23 cellular contexts compared by ENCODE assay signal in the genomic region with DNA sequence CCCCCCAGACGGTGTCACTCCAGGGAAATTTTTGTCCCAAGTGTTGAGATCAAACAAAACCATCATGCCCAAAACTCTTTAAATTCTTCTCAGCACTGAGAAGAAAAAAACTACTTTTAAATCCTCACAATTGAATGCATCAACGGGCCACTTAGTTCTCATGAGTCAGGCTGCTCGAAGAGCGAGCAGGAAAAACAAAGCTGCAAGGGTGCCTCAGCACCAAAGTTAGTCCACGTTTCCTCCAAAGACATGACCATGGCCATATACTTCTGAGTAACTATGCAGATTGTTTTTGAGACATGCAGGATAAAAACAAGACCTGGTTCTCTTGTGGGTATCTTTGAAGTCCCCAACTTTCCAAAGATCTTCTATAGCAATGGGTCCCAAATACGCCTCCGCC.
"Had no signal": no experiment of that assay in that cellular context is flagged by ENCODE, and none has a peak within 500 bp of the region (broad histone marks: within the 10 kb centered on the region; RNA-seq: fewer than 3 reads in every experiment).

No MANE protein-coding gene starts in this region.

- ATAC-seq: activated CD8-positive, alpha-beta T cell treated with anti-CD3 and anti-CD28 coated beads, Interleukin-2, amount 10 ng/mL, durations not matched to agents 7 days and 5 days; natural killer cell had no signal

- H3K36me3 ChIP-seq: adrenal gland, brain microvascular endothelial cell, suprapubic skin had no signal

- H3K4me1 ChIP-seq: adrenal gland had no signal

- H3K9me3 ChIP-seq: adrenal gland, SK-N-SH, suprapubic skin had no signal

- H3K9me3 Mint-ChIP-seq: activated CD4-positive, alpha-beta T cell treated with anti-CD3 and anti-CD28 coated beads, Interleukin-2, amount 10 ng/mL, durations not matched to agents 7 days and 5 days; activated naive CD4-positive, alpha-beta T cell treated with anti-CD3 and anti-CD28 coated beads, Interleukin-2, amount 10 ng/mL, durations not matched to agents 7 days and 5 days; activated T-cell treated with anti-CD3 and anti-CD28 coated beads, Interleukin-2, amount 50 U/mL, for 24 hours; central memory CD8-positive, alpha-beta T cell; natural killer cell; stimulated activated naive CD8-positive, alpha-beta T cell treated with anti-CD3 and anti-CD28 coated beads, Interleukin-15, Interleukin-2, amounts not matched to agents 100 ng/mL and 50 ng/mL, for 24 hours; type B pancreatic cell had no signal

- H3K27ac Mint-ChIP-seq: activated CD4-positive, alpha-beta T cell treated with anti-CD3 and anti-CD28 coated beads, Interleukin-2, amount 10 ng/mL, durations not matched to agents 7 days and 5 days; activated CD8-positive, alpha-beta T cell treated with anti-CD3 and anti-CD28 coated beads, Interleukin-2, amount 10 ng/mL, durations not matched to agents 7 days and 5 days; activated naive CD4-positive, alpha-beta T cell treated with anti-CD3 and anti-CD28 coated beads, Interleukin-2, amount 10 ng/mL, durations not matched to agents 7 days and 5 days; activated T-cell treated with anti-CD3 and anti-CD28 coated beads, Interleukin-2, amount 50 U/mL, for 24 hours; natural killer cell; stimulated activated naive CD8-positive, alpha-beta T cell treated with anti-CD3 and anti-CD28 coated beads, Interleukin-15, Interleukin-2, amounts not matched to agents 100 ng/mL and 50 ng/mL, for 24 hours; type B pancreatic cell had no signal

- H3K9ac ChIP-seq: SK-N-SH had no signal

- DNase-seq: activated CD4-positive, alpha-beta T cell treated with anti-CD3 and anti-CD28 coated beads, Interleukin-2, amount 10 ng/mL, durations not matched to agents 7 days and 5 days; activated CD8-positive, alpha-beta T cell treated with anti-CD3 and anti-CD28 coated beads, Interleukin-2, amount 10 ng/mL, durations not matched to agents 7 days and 5 days; activated naive CD4-positive, alpha-beta T cell treated with anti-CD3 and anti-CD28 coated beads, Interleukin-2, amount 10 ng/mL, durations not matched to agents 7 days and 5 days; activated T-cell treated with anti-CD3 and anti-CD28 coated beads, Interleukin-2, amount 50 U/mL, for 24 hours; adrenal gland; brain microvascular endothelial cell; cortex of kidney; effector CD4-positive, alpha-beta T cell; foreskin fibroblast; glutamatergic neuron; hippocampal formation; natural killer cell; retina; SHP77; SK-N-SH; stimulated activated CD4-positive, alpha-beta T cell treated with anti-CD3 and anti-CD28 coated beads, Interleukin-15, amount 100 ng/mL, for 24 hours; stimulated activated CD4-positive, alpha-beta T cell treated with anti-CD3 and anti-CD28 coated beads, Interleukin-2, amount 100 ng/mL, for 48 hours had no signal

- H3K4me1 Mint-ChIP-seq: activated CD4-positive, alpha-beta T cell treated with anti-CD3 and anti-CD28 coated beads, Interleukin-2, amount 10 ng/mL, durations not matched to agents 7 days and 5 days; activated naive CD4-positive, alpha-beta T cell treated with anti-CD3 and anti-CD28 coated beads, Interleukin-2, amount 10 ng/mL, durations not matched to agents 7 days and 5 days; central memory CD8-positive, alpha-beta T cell; natural killer cell had no signal

- H3K4me3 ChIP-seq: adrenal gland, lung, skin epidermis, suprapubic skin had no signal

- H3K36me3 Mint-ChIP-seq: activated naive CD4-positive, alpha-beta T cell treated with anti-CD3 and anti-CD28 coated beads, Interleukin-2, amount 10 ng/mL, durations not matched to agents 7 days and 5 days; natural killer cell had no signal

- H3K27ac ChIP-seq: adrenal gland, brain microvascular endothelial cell, skin epidermis, suprapubic skin had no signal

- H3K4me3 Mint-ChIP-seq: activated CD4-positive, alpha-beta T cell treated with anti-CD3 and anti-CD28 coated beads, Interleukin-2, amount 10 ng/mL, durations not matched to agents 7 days and 5 days; activated CD8-positive, alpha-beta T cell treated with anti-CD3 and anti-CD28 coated beads, Interleukin-2, amount 10 ng/mL, durations not matched to agents 7 days and 5 days; activated naive CD4-positive, alpha-beta T cell treated with anti-CD3 and anti-CD28 coated beads, Interleukin-2, amount 10 ng/mL, durations not matched to agents 7 days and 5 days; activated T-cell treated with anti-CD3 and anti-CD28 coated beads, Interleukin-2, amount 50 U/mL, for 24 hours; central memory CD8-positive, alpha-beta T cell; natural killer cell; stimulated activated naive CD8-positive, alpha-beta T cell treated with anti-CD3 and anti-CD28 coated beads, Interleukin-15, Interleukin-2, amounts not matched to agents 100 ng/mL and 50 ng/mL, for 24 hours; type B pancreatic cell had no signal

- H3K27me3 ChIP-seq: adrenal gland, brain microvascular endothelial cell, suprapubic skin had no signal
